24 cellular contexts compared by ENCODE assay signal in the genomic region with DNA sequence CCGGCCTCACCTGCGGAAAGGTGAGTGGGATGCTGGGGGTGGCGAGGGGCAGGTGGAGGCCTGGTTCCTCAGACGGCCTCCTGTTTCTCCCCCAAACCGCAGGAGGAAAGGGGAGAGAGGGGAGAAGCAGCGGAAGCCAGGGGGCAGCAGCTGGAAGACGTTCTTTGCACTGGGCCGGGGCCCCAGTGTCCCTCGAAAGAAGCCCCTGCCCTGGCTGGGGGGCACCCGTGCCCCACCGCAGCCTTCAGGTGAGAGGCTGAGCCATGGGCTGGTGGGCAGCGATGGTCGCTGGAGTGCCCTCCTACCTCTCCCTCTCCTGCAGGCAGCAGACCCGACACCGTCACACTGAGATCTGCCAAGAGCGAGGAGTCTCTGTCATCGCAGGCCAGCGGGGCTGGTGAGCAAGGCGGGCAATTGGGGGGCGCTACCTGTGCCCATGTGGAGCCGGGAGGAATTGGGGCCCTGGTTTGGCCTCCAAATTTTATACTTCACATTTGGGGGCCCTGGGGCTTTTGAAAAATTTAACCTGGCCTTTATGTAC. TPM values are rescaled to one million over a fixed set of nuclear protein-coding genes. Genes with fewer than 3 reads are reported as not detected.
"Had no signal": no experiment of that assay in that cellular context is flagged by ENCODE, and none has a peak within 500 bp of the region (broad histone marks: within the 10 kb centered on the region; RNA-seq: fewer than 3 reads in every experiment).

No MANE protein-coding gene starts in this region.

- ATAC-seq: activated CD8-positive, alpha-beta T cell treated with anti-CD3 and anti-CD28 coated beads, Interleukin-2, amount 10 ng/mL, durations not matched to agents 7 days and 5 days; heart left ventricle; naive thymus-derived CD8-positive, alpha-beta T cell; stimulated activated memory B cell treated with anti-CD40 and anti-IgM and Interleukin-4, amounts not matched to agents 10 μg/mL and 1 μg/mL and 100 μg/mL, for 72 hours; upper lobe of right lung had no signal

- H3K4me1 ChIP-seq: heart left ventricle, left ventricle myocardium inferior, sigmoid colon, upper lobe of right lung had no signal

- H3K36me3 ChIP-seq: brain microvascular endothelial cell, upper lobe of right lung had no signal

- H3K27me3 ChIP-seq: brain microvascular endothelial cell, dorsolateral prefrontal cortex, heart left ventricle, neutrophil, sigmoid colon, upper lobe of right lung had no signal

- H3K4me3 ChIP-seq: dorsolateral prefrontal cortex, heart left ventricle, left ventricle myocardium inferior, sigmoid colon, thoracic aorta, upper lobe of right lung had no signal

- H3K27ac ChIP-seq: brain microvascular endothelial cell, heart left ventricle, left ventricle myocardium inferior, neutrophil, sigmoid colon, thoracic aorta, upper lobe of right lung had no signal

- H3K9me3 ChIP-seq: heart left ventricle, left ventricle myocardium inferior, neutrophil, sigmoid colon, thoracic aorta, upper lobe of right lung had no signal

- DNase-seq: activated CD4-positive, alpha-beta T cell treated with anti-CD3 and anti-CD28 coated beads for 48 hours; activated CD4-positive, CD25-positive, alpha-beta regulatory T cell; activated CD8-positive, alpha-beta T cell treated with anti-CD3 and anti-CD28 coated beads, Interleukin-2, amount 10 ng/mL, durations not matched to agents 7 days and 5 days; activated naive CD4-positive, alpha-beta T cell treated with anti-CD3 and anti-CD28 coated beads for 36 hours; activated T-cell treated with anti-CD3 and anti-CD28 coated beads, Interleukin-2, amount 50 U/mL, for 24 hours; anterior cingulate cortex; brain microvascular endothelial cell; central memory CD4-positive, alpha-beta T cell; dorsolateral prefrontal cortex; foreskin melanocyte; heart left ventricle; kidney glomerular epithelial cell; left ventricle myocardium inferior; naive thymus-derived CD8-positive, alpha-beta T cell; sigmoid colon; stimulated activated CD4-positive, alpha-beta T cell treated with anti-CD3 and anti-CD28 coated beads, Interleukin-4, amount 100 ng/mL, for 4 hours; T-helper 1 cell; T-helper 9 cell; upper lobe of right lung had no signal

RNA-seq across cellular contexts. Expression of gene PRODH2, which starts 27.5 kb away (rescaled TPM):
- total RNA-seq: activated CD8-positive, alpha-beta T cell treated with anti-CD3 and anti-CD28 coated beads, Interleukin-2, amount 10 ng/mL, durations not matched to agents 7 days and 5 days; activated naive CD4-positive, alpha-beta T cell treated with anti-CD3 and anti-CD28 coated beads for 36 hours; epithelial cell of proximal tubule; fibroblast of lung; heart left ventricle; left ventricle myocardium inferior; naive thymus-derived CD8-positive, alpha-beta T cell; sigmoid colon; thoracic aorta; upper lobe of right lung had no signal
- polyA plus RNA-seq: fibroblast of lung; heart left ventricle; naive thymus-derived CD8-positive, alpha-beta T cell; sigmoid colon had no signal

RNA-seq across cellular contexts. Expression of gene HSPB6, which starts 28.3 kb away (rescaled TPM):
- total RNA-seq: naive thymus-derived CD8-positive, alpha-beta T cell had no signal
- polyA plus RNA-seq: naive thymus-derived CD8-positive, alpha-beta T cell had no signal
